Comparison of ENCODE assay signal across 14 cellular contexts in genomic region chr6:149955256-149955974, GRCh38. TPM values are rescaled to one million over a fixed set of nuclear protein-coding genes. Genes with fewer than 3 reads are reported as not detected.
"Had no signal": no experiment of that assay in that cellular context is flagged by ENCODE, and none has a peak within 500 bp of the region (broad histone marks: within the 10 kb centered on the region; RNA-seq: fewer than 3 reads in every experiment).

No MANE protein-coding gene starts in this region.

RNA-seq across cellular contexts. Expression of gene ULBP1, which starts 8.3 kb away (rescaled TPM):
- total RNA-seq: cardiac muscle cell had no signal
- polyA plus RNA-seq: cardiac muscle cell had no signal

RNA-seq across cellular contexts. Expression of gene ULBP2, which starts 13.6 kb away (rescaled TPM):
- total RNA-seq: cardiac muscle cell had no signal
- polyA plus RNA-seq: cardiac muscle cell had no signal

RNA-seq across cellular contexts. Expression of gene RAET1G, which starts 32.5 kb away (rescaled TPM):
- total RNA-seq: activated B cell treated with CpG ODN at 0.5 μM for 24 hours; activated CD4-positive, alpha-beta T cell treated with anti-CD3 and anti-CD28 coated beads for 36 hours; activated naive CD8-positive, alpha-beta T cell treated with anti-CD3 and anti-CD28 coated beads for 36 hours; cardiac muscle cell; frontal cortex; mesothelial cell of epicardium; neural crest cell; occipital lobe; right lobe of liver; T-helper 1 cell treated with Interleukin-12 subunit alpha and Interleukin-12 subunit beta and Interleukin-4 antibody, amounts not matched to agents 30 ng/mL and 1 ng/mL, for 36 hours; thoracic aorta had no signal
- polyA plus RNA-seq: cardiac muscle cell had no signal

RNA-seq across cellular contexts. Expression of gene RAET1E, which starts 57.5 kb away (rescaled TPM):
- total RNA-seq: activated B cell treated with CpG ODN at 0.5 μM for 24 hours; activated CD4-positive, alpha-beta T cell treated with anti-CD3 and anti-CD28 coated beads for 36 hours; activated naive CD8-positive, alpha-beta T cell treated with anti-CD3 and anti-CD28 coated beads for 36 hours; activated T-helper 1 cell treated with anti-CD3 and anti-CD28 coated beads, Interleukin-12 subunit alpha, Interleukin-12 subunit beta, Interleukin-2, Interleukin-4 antibody, amounts not matched to agents 30 ng/mL and 10 ng/mL and 1 ng/mL, durations not matched to agents 14 hours and 24 hours and 36 hours; cardiac muscle cell; frontal cortex; lung microvascular endothelial cell; mesothelial cell of epicardium; neural crest cell; occipital lobe; right lobe of liver; SJSA1; T-helper 1 cell treated with Interleukin-12 subunit alpha and Interleukin-12 subunit beta and Interleukin-4 antibody, amounts not matched to agents 30 ng/mL and 1 ng/mL, for 36 hours; thoracic aorta had no signal
- polyA plus RNA-seq: cardiac muscle cell had no signal
